ENCODE assay signal across 8 cellular contexts in the genomic region with DNA sequence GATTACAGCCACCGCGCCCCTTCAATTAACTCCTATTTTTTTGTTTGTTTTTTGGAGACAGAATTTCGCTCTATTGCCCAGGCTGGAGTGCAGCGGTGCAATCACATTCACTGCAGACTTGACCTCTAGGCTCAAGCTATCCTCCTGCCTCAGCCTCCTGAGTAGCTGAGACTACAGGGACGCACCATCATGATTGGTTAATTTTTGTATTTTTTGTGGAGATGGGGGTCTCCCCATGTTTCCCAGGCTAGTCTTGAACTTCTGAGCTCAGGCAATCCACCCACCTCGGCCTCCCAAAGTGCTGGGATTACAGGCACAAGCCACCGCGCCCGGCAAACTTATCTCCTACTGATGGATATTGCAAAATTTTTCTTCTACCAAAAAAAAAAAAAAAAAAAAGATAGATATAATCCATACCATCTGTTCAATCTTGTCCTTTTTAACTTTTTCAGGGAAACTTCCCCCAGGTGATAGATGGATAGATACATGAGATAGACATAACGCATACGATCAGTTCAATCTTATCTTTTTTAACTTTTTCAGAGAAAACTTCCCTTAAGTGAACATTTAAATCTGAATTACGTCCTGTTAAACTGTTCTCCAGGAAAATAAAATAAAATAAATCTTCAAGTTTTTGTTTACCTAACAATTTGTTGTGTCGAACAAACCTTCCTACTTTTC. TPM values are rescaled to one million over a fixed set of nuclear protein-coding genes. Genes with fewer than 3 reads are reported as not detected.
DNase-seq lines count a peak whose midpoint lies in the region; ATAC-seq, FAIRE-seq and TF ChIP-seq lines count a peak whose summit lies in the region.

No MANE protein-coding gene starts in this region.

- peaks cover 24% of the 10 kb centered on the region; the same call in 1 of the 2 replicates for H4K20me1 ChIP-seq in Karpas-422 (ENCODE audit: insufficient read depth, low read depth, low read length)

- FAIRE-seq in H54 (lab: Jason Lieb, UNC) = no peak

- H3K4me3 Mint-ChIP-seq in naive thymus-derived CD4-positive, alpha-beta T cell = peak overlapping the region; percentile 88 to 97 (median 94)

- CTCF ChIA-PET in AG04450 (lab: Charles Lee) = interaction anchor here (0.7 to 2.8 kb wide), 5 partner anchors 9 to 118 kb away, joined by 3 to 12 read pairs (median 4); no protein-coding TSS in a partner anchor
- CTCF ChIA-PET in naive thymus-derived CD4-positive, alpha-beta T cell (lab: Charles Lee) = interaction anchor here (0.6 to 3.9 kb wide), 4 partner anchors 11 to 1075 kb away, joined by 3 to 14 read pairs (median 4); no protein-coding TSS in a partner anchor

- intact Hi-C loops in naive thymus-derived CD4-positive, alpha-beta T cell (cut with micrococcal nuclease) = loop anchor here (1.0 to 10.0 kb wide), 17 partner anchors 22 to 1793 kb away; a partner anchor contains a TSS

- H3K27ac Mint-ChIP-seq in naive thymus-derived CD4-positive, alpha-beta T cell = peak overlapping the region; percentile 88 to 98 (median 96)

- H3K36me3 ChIP-seq in Karpas-422 (ENCODE audit: insufficient read depth, low read length) = peaks cover 33% of the 10 kb centered on the region
- peaks cover 11 to 37% (median 12%) of the 10 kb centered on the region in 3 experiments for H3K36me3 ChIP-seq in naive thymus-derived CD4-positive, alpha-beta T cell (ENCODE audit: control insufficient read depth in 2 of 3, insufficient read depth in 3 of 3, low read length in 3 of 3)

- peak overlapping the region; percentile 65 for H2AFZ ChIP-seq in Karpas-422 (ENCODE audit: low read length)

- peaks cover 30% of the 10 kb centered on the region for H3K4me1 ChIP-seq in Karpas-422 (ENCODE audit: low read length)
- peaks cover 30 to 34% of the 10 kb centered on the region in 2 donors for H3K4me1 ChIP-seq in naive thymus-derived CD4-positive, alpha-beta T cell (ENCODE audit: control insufficient read depth in 2 of 2, insufficient read depth in 2 of 2, low read length in 2 of 2)

- H3K4me3 ChIP-seq in AG04450 (ENCODE audit: low read depth, low read length) (peak overlapping the region; percentile 85), Karpas-422 (ENCODE audit: low read length) (peak overlapping the region; percentile 79), coronary artery (peak overlapping the region; percentile 91)
- H3K4me3 ChIP-seq in naive thymus-derived CD4-positive, alpha-beta T cell (ENCODE audit: low read length) = peak overlapping the region; percentile 62

- H3K9me3 ChIP-seq in AG04450 (ENCODE audit: control insufficient read depth, insufficient read depth, low read length) (no peaks in the 10 kb centered on the region), Karpas-422 (ENCODE audit: low read length) (no peaks in the 10 kb centered on the region)
- no peaks in the 10 kb centered on the region for H3K9me3 ChIP-seq in naive thymus-derived CD4-positive, alpha-beta T cell (ENCODE audit: control insufficient read depth in 2 of 3, low read length in 3 of 3)

- no peak for ATAC-seq in naive thymus-derived CD4-positive, alpha-beta T cell
- ATAC-seq in GM19351 (IDR thresholded peaks at IDR 0.05; ENCODE audit: unreplicated experiment) (no peak), GM18858 (IDR thresholded peaks at IDR 0.05; ENCODE audit: unreplicated experiment) (no peak)

- peaks cover 28 to 48% (median 44%) of the 10 kb centered on the region in 7 donors for H3K4me1 Mint-ChIP-seq in naive thymus-derived CD4-positive, alpha-beta T cell

- H3K9ac ChIP-seq in Karpas-422 (ENCODE audit: low read length) = peak overlapping the region; percentile 58

- H3K27ac ChIP-seq in AG04450 (ENCODE audit: low read depth, low read length) (peak overlapping the region; percentile 80), Karpas-422 (ENCODE audit: low read length) (peak overlapping the region; percentile 78), coronary artery (peak overlapping the region; percentile 35 to 88)
- peak overlapping the region; percentile 86 for H3K27ac ChIP-seq in naive thymus-derived CD4-positive, alpha-beta T cell (ENCODE audit: low read depth, low read length)

- no peaks in the 10 kb centered on the region for H3K9me2 ChIP-seq in Karpas-422 (replicated peaks; ENCODE audit: insufficient read depth, low read length)

- H3K79me2 ChIP-seq in Karpas-422 (ENCODE audit: low read length) = peaks cover 20% of the 10 kb centered on the region

- in situ Hi-C loops in GM13976 (cut with MboI; ENCODE audit: low sequenced_read_pairs, unreplicated experiment) = no loop called here

- H3K9me3 Mint-ChIP-seq in naive thymus-derived CD4-positive, alpha-beta T cell = peaks cover 0 to 6% (median 0%) of the 10 kb centered on the region in 11 donors

- DNase-seq in AG04450 (ENCODE audit: low read depth, low spot score) (no peak), Karpas-422 (no peak), coronary artery (ENCODE audit: low spot score) (no peak), H54 (ENCODE audit: insufficient read length, low spot score) (no peak), GM13976 (ENCODE audit: low spot score) (no peak)
- no peak for DNase-seq in naive thymus-derived CD4-positive, alpha-beta T cell

- peak overlapping the region; percentile 86 for H3K4me2 ChIP-seq in Karpas-422 (ENCODE audit: low read depth, low read length, poor library complexity, severe bottlenecking)

- peaks cover 11 to 31% (median 24%) of the 10 kb centered on the region in 5 donors for H3K36me3 Mint-ChIP-seq in naive thymus-derived CD4-positive, alpha-beta T cell

- H3K27me3 ChIP-seq in AG04450 (ENCODE audit: control insufficient read depth, insufficient read depth, low read length) (no peaks in the 10 kb centered on the region), Karpas-422 (ENCODE audit: low read length) (no peaks in the 10 kb centered on the region)
- no peaks in the 10 kb centered on the region for H3K27me3 ChIP-seq in naive thymus-derived CD4-positive, alpha-beta T cell (ENCODE audit: control insufficient read depth in 2 of 2, insufficient read depth in 2 of 2, low read length in 2 of 2)

- H3K27me3 Mint-ChIP-seq in naive thymus-derived CD4-positive, alpha-beta T cell = peaks cover 0 to 2% (median 0%) of the 10 kb centered on the region in 5 donors

- POLR2A ChIA-PET in AG04450 (lab: Yijun Ruan, JAX) = interaction anchor here (0.7 to 1.7 kb wide), 4 partner anchors 8 to 259 kb away, joined by 3 to 12 read pairs (median 3); no protein-coding TSS in a partner anchor
- POLR2A ChIA-PET in naive thymus-derived CD4-positive, alpha-beta T cell (lab: Charles Lee) = interaction anchor here (0.6 to 4.3 kb wide), 5 partner anchors 10 to 354 kb away, joined by 3 to 25 read pairs (median 3); no protein-coding TSS in a partner anchor

- TF ChIP-seq CTCF in AG04450 (IDR thresholded peaks at IDR 0.05; ENCODE audit: low read depth, low read length) (no peak), coronary artery (IDR thresholded peaks at IDR 0.05) (no peak), GM13976 (IDR thresholded peaks at IDR 0.05; ENCODE audit: borderline replicate concordance, control extremely low read depth, extremely low read depth, insufficient read depth, missing control alignments) (no peak)

- TF ChIP-seq POLR2A in H54 (IDR thresholded peaks at IDR 0.05; ENCODE audit: low read depth, low read length) = no peak

RNA-seq across cellular contexts. Expression of a gene that starts 0.7 kb away (rescaled TPM):
- 3,266 and 3,502 TPM in 2 replicates for polyA plus RNA-seq in AG04450 (2011; rRNA removed)
- 900 and 1,062 TPM in 2 replicates for polyA minus RNA-seq in AG04450 (2011; rRNA and poly(A)+ RNA removed)
- 2,449 and 2,497 TPM in 2 replicates for total RNA-seq in Karpas-422 (2014; rRNA removed; shearing (Covaris generic); ENCODE audit: low replicate concordance)
- total RNA-seq in naive thymus-derived CD4-positive, alpha-beta T cell = 1,000 to 10,000 TPM; 1,411 to 1,898 (median 1,693) TPM
- polyA plus RNA-seq in naive thymus-derived CD4-positive, alpha-beta T cell = 1,000 to 10,000 TPM; 1,357 to 1,450 TPM

RNA-seq across cellular contexts. Expression of a gene that starts 22.7 kb away (rescaled TPM):
- 33.1 and 34.7 TPM in 2 replicates for polyA plus RNA-seq in AG04450 (2011; rRNA removed)
- 27.2 and 30.8 TPM in 2 replicates for polyA minus RNA-seq in AG04450 (2011; rRNA and poly(A)+ RNA removed)
- total RNA-seq in Karpas-422 (2014; rRNA removed; shearing (Covaris generic); ENCODE audit: low replicate concordance) = 38.5 and 54.6 TPM in 2 replicates
- 10 to 100 TPM; 30.3 to 50.2 (median 46.8) TPM for total RNA-seq in naive thymus-derived CD4-positive, alpha-beta T cell
- polyA plus RNA-seq in naive thymus-derived CD4-positive, alpha-beta T cell = 10 to 100 TPM; 45.0 to 53.7 TPM
